Comparison of ENCODE assay signal across 22 cellular contexts in genomic region chr4:122065915-122066314, GRCh38.
"Had no signal": no experiment of that assay in that cellular context is flagged by ENCODE, and none has a peak within 500 bp of the region (broad histone marks: within the 10 kb centered on the region; RNA-seq: fewer than 3 reads in every experiment).

No MANE protein-coding gene starts in this region.

- H3K36me3 ChIP-seq: heart right ventricle, neutrophil, right lobe of liver, spleen, tibial artery, upper lobe of left lung, uterus had no signal

- H3K4me3 ChIP-seq: dorsolateral prefrontal cortex, heart right ventricle, psoas muscle, right lobe of liver, spleen, tibial artery, upper lobe of left lung, uterus had no signal

- DNase-seq: dorsolateral prefrontal cortex; effector CD8-positive, alpha-beta T cell; heart right ventricle; hypothalamus; kidney glomerular epithelial cell; mesendoderm; naive thymus-derived CD4-positive, alpha-beta T cell; nephron progenitor cell; psoas muscle; retina; right lobe of liver; spleen; stimulated activated CD4-positive, alpha-beta T cell treated with anti-CD3 and anti-CD28 coated beads, Interleukin-15, amount 100 ng/mL, for 24 hours; stimulated activated CD4-positive, alpha-beta T cell treated with anti-CD3 and anti-CD28 coated beads, Interleukin-1b, Interleukin-23, amount 100 ng/mL, for 48 hours; stimulated activated CD4-positive, alpha-beta T cell treated with anti-CD3 and anti-CD28 coated beads, Interleukin-4, amount 100 ng/mL, for 24 hours; tibial artery; upper lobe of left lung; uterus had no signal

- H3K9me3 ChIP-seq: heart right ventricle, neutrophil, psoas muscle, right lobe of liver, spleen, tibial artery, upper lobe of left lung, uterus had no signal

- H3K27me3 ChIP-seq: dorsolateral prefrontal cortex, neutrophil, right lobe of liver, spleen, tibial artery, upper lobe of left lung had no signal

- H3K27ac ChIP-seq: dorsolateral prefrontal cortex, heart right ventricle, neutrophil, psoas muscle, right lobe of liver, spleen, tibial artery, upper lobe of left lung, uterus had no signal

- FAIRE-seq: frontal cortex, islet of Langerhans had no signal

- ATAC-seq: naive thymus-derived CD4-positive, alpha-beta T cell; right lobe of liver; stimulated activated memory B cell treated with anti-CD40 and anti-IgM and Interleukin-4, amounts not matched to agents 10 μg/mL and 1 μg/mL and 100 μg/mL, for 72 hours had no signal

- H3K4me1 ChIP-seq: heart right ventricle, psoas muscle, right lobe of liver, spleen, tibial artery, upper lobe of left lung, uterus had no signal
